ENCODE assay signal across 8 cellular contexts in the genomic region with DNA sequence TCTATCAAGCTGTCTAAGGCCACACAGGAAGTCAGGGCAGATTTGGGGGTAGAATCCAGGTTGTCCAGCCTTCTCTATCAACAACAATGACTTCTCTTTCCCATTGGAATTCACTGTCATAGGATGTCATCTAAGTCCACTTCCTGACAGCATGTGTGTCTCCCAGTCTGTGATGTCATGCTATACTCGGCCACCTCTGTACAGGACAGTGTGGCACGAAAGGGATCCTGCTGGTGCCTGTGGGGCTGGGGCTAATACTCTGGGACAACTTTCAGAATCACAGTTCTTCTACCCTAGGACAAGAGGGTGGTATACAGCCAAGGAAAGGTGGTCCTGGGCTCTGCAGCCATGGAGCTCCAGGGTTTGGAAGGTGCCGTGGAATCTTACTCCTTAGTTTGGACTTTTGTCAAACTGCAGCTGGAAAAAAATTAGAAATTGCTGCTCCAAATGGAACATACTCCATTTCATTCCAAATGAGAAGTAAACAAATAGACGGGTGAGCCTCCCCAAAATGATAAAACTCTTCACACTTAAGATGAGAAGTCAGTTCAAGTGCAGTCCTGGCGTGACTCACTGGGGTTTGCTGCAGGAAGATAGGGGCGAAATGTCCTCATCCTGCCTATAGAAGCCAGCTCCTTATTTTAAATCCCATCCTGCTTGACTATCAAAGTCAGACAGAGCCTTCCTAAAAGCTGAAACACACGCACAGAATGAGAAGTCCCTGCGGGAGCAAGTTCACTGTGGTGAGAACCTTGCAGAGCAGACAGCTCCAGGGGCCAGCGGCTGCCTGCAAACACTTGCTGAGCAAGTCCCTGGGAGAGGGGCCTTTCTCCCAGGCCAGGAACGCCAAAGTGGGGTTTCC.
A peak's percentile ranks its signal among the peaks of the same experiment; 100 is the strongest.
DNase-seq lines count a peak whose midpoint lies in the region; ATAC-seq and TF ChIP-seq lines count a peak whose summit lies in the region.
"Not testable (repeated sequence)": the region's sequence is repeated elsewhere in the genome, so short reads cannot be mapped to it uniquely, and the experiment has no call there.

No MANE protein-coding gene starts in this region.

- H3K9me3 ChIP-seq in Karpas-422 (ENCODE audit: low read length); right cardiac atrium (ENCODE audit: control insufficient read depth, low read length): not testable (repeated sequence)

- not testable (repeated sequence) for H3K4me1 ChIP-seq in Karpas-422 (ENCODE audit: low read length); right cardiac atrium (ENCODE audit: control insufficient read depth, insufficient read depth, low read length)

- H3K4me3 Mint-ChIP-seq in activated naive CD4-positive, alpha-beta T cell treated with anti-CD3 and anti-CD28 coated beads, Interleukin-2, amount 10 ng/mL, durations not matched to agents 7 days and 5 days = not testable (repeated sequence)

- H3K79me2 ChIP-seq in Karpas-422 (ENCODE audit: low read length) = not testable (repeated sequence)

- intact Hi-C loops in right cardiac atrium (cut with DNase I) = not testable (repeated sequence)

- H2AFZ ChIP-seq in Karpas-422 (ENCODE audit: low read length) = not testable (repeated sequence)

- H3K4me2 ChIP-seq in Karpas-422 (ENCODE audit: low read depth, low read length, poor library complexity, severe bottlenecking) = peak overlapping the region; percentile 51

- not testable (repeated sequence) for H3K4me1 Mint-ChIP-seq in activated naive CD4-positive, alpha-beta T cell treated with anti-CD3 and anti-CD28 coated beads, Interleukin-2, amount 10 ng/mL, durations not matched to agents 7 days and 5 days

- 3% methylated on average over 5 of the region's 10 CpGs for WGBS in right cardiac atrium

- H3K9ac ChIP-seq in Karpas-422 (ENCODE audit: low read length) = peak overlapping the region; percentile 24; the same call in 1 of the 2 replicates

- not testable (repeated sequence) for H3K27me3 ChIP-seq in Karpas-422 (ENCODE audit: low read length); right cardiac atrium (ENCODE audit: control insufficient read depth, insufficient read depth)

- peak; percentile 59 for DNase-seq in CMK (ENCODE audit: low read depth)
- DNase-seq in Karpas-422 = peak; percentile 39
- DNase-seq in activated naive CD4-positive, alpha-beta T cell treated with anti-CD3 and anti-CD28 coated beads, Interleukin-2, amount 10 ng/mL, durations not matched to agents 7 days and 5 days = not testable (repeated sequence)
- peak; percentile 12 for DNase-seq in dedifferentiated amniotic fluid mesenchymal stem cell (ENCODE audit: extremely low spot score)
- peak; percentile 35 for DNase-seq in fibroblast of villous mesenchyme (ENCODE audit: low read depth)
- peak in 2 of 3 donors; percentile 58 to 63 for DNase-seq in right cardiac atrium
- DNase-seq in myocyte (ENCODE audit: low read depth) = peak; percentile 19
- DNase-seq in superior temporal gyrus (ENCODE audit: extremely low spot score) = peak; percentile 2

- not testable (repeated sequence) for H3K4me3 ChIP-seq in Karpas-422 (ENCODE audit: low read length); fibroblast of villous mesenchyme (ENCODE audit: low read depth, low read length); right cardiac atrium (ENCODE audit: low read length)

- not testable (repeated sequence) for H3K9me3 Mint-ChIP-seq in activated naive CD4-positive, alpha-beta T cell treated with anti-CD3 and anti-CD28 coated beads, Interleukin-2, amount 10 ng/mL, durations not matched to agents 7 days and 5 days

- not testable (repeated sequence) for H4K20me1 ChIP-seq in Karpas-422 (ENCODE audit: insufficient read depth, low read depth, low read length)

- H3K9me2 ChIP-seq in Karpas-422 (replicated peaks; ENCODE audit: insufficient read depth, low read length) = not testable (repeated sequence)

- not testable (repeated sequence) for TF ChIP-seq CTCF in fibroblast of villous mesenchyme (IDR thresholded peaks at IDR 0.05; ENCODE audit: insufficient read depth, low read depth, low read length)

- ATAC-seq in right cardiac atrium = peak; percentile 52 to 55

- H3K36me3 Mint-ChIP-seq in activated naive CD4-positive, alpha-beta T cell treated with anti-CD3 and anti-CD28 coated beads, Interleukin-2, amount 10 ng/mL, durations not matched to agents 7 days and 5 days = not testable (repeated sequence)

- peak overlapping the region; percentile 42 for H3K27ac Mint-ChIP-seq in activated naive CD4-positive, alpha-beta T cell treated with anti-CD3 and anti-CD28 coated beads, Interleukin-2, amount 10 ng/mL, durations not matched to agents 7 days and 5 days

- H3K27ac ChIP-seq in Karpas-422 (ENCODE audit: low read length) = not testable (repeated sequence)
- peak overlapping the region; percentile 27 for H3K27ac ChIP-seq in right cardiac atrium (ENCODE audit: low read length)

- CTCF ChIA-PET in activated naive CD4-positive, alpha-beta T cell treated with anti-CD3 and anti-CD28 coated beads, Interleukin-2, amount 10 ng/mL, durations not matched to agents 7 days and 5 days (lab: Charles Lee) = not testable (repeated sequence)

- not testable (repeated sequence) for H3K27me3 Mint-ChIP-seq in activated naive CD4-positive, alpha-beta T cell treated with anti-CD3 and anti-CD28 coated beads, Interleukin-2, amount 10 ng/mL, durations not matched to agents 7 days and 5 days

- not testable (repeated sequence) for H3K36me3 ChIP-seq in Karpas-422 (ENCODE audit: insufficient read depth, low read length)
